ENCODE assay signal across 1 cellular context in genomic region chr17:66781135-66781534, GRCh38.
TF ChIP-seq lines count a peak whose summit lies in the region.

No MANE protein-coding gene starts in this region.

TF ChIP-seq in GM12878, 131 proteins besides CTCF, POLR2A, EP300 and RAD21 (continued from another document):
- TF ChIP-seq NKRF (conservative IDR thresholded peaks at IDR 0.05) (no peak), RAD51 (IDR thresholded peaks at IDR 0.05) (no peak)
